In the genomic region with DNA sequence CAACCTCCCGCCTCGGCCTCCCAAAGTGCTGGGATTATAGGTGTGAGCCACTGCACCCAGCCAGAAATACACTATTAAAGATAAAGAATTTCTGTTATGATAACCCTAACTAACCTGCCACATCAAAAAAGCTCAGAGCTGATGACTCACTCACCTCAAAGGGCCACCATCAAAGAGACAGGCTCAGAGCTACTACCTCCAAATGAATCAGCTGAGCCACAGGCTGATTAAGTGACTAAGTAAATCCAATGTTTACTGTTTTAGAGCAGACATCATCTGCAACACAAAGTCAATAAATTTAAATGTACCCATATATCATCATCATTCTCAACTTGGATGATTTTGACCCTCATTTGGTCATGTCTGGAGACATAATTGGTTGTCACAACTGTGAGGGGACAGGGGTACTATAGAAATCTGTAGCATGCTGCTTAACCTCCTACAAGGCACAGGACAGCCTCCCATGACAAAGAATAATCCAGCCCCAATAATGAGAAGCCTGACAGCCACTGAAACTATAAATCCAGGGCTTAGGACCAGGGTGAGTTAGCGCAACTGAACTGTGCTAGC, we compare ENCODE assay signal across 2 cellular contexts.
A peak's percentile ranks its signal among the peaks of the same experiment; 100 is the strongest.
TF ChIP-seq lines count a peak whose summit lies in the region.

No MANE protein-coding gene starts in this region.

TF ChIP-seq in HEK293, 187 proteins besides CTCF, POLR2A, EP300 and RAD21 (continued from another document and continues in another):
- TF ChIP-seq SCRT1 (tag by site-specific recombination; IDR thresholded peaks at IDR 0.05; ENCODE audit: borderline replicate concordance): 0 out of 2 replicates have a peak, but pooled peaks have one; percentile 35
- TF ChIP-seq ZNF18 (tag by site-specific recombination; IDR thresholded peaks at IDR 0.05): 0 out of 2 replicates have a peak, but pooled peaks have one; percentile 27
- TF ChIP-seq, protein P1, sequence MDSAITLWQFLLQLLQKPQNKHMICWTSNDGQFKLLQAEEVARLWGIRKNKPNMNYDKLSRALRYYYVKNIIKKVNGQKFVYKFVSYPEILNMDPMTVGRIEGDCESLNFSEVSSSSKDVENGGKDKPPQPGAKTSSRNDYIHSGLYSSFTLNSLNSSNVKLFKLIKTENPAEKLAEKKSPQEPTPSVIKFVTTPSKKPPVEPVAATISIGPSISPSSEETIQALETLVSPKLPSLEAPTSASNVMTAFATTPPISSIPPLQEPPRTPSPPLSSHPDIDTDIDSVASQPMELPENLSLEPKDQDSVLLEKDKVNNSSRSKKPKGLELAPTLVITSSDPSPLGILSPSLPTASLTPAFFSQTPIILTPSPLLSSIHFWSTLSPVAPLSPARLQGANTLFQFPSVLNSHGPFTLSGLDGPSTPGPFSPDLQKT (IDR thresholded peaks at IDR 0.05; ENCODE audit: borderline replicate concordance, low read depth, low read length): no peak
- TF ChIP-seq, protein P2, sequence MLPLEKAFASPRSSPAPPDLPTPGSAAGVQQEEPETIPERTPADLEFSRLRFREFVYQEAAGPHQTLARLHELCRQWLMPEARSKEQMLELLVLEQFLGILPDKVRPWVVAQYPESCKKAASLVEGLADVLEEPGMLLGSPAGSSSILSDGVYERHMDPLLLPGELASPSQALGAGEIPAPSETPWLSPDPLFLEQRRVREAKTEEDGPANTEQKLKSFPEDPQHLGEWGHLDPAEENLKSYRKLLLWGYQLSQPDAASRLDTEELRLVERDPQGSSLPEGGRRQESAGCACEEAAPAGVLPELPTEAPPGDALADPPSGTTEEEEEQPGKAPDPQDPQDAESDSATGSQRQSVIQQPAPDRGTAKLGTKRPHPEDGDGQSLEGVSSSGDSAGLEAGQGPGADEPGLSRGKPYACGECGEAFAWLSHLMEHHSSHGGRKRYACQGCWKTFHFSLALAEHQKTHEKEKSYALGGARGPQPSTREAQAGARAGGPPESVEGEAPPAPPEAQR (tag by site-specific recombination; IDR thresholded peaks at IDR 0.05): no peak
- TF ChIP-seq GLI2 (tag by site-specific recombination; IDR thresholded peaks at IDR 0.05; ENCODE audit: borderline replicate concordance, low read depth): peak; percentile 14; the same call in 1 of the 2 replicates
- TF ChIP-seq ZFP37 (tag by site-specific recombination; IDR thresholded peaks at IDR 0.05): no peak
- TF ChIP-seq ZNF837 (tag by site-specific recombination; IDR thresholded peaks at IDR 0.05): no peak
- no peak for TF ChIP-seq PRDM1 (tag by site-specific recombination; IDR thresholded peaks at IDR 0.05)
- no peak for TF ChIP-seq PATZ1 (tag by site-specific recombination; IDR thresholded peaks at IDR 0.05)
- no peak for TF ChIP-seq ZNF560 (tag by site-specific recombination; IDR thresholded peaks at IDR 0.05; ENCODE audit: borderline replicate concordance)
- TF ChIP-seq ZNF596 (tag by site-specific recombination; IDR thresholded peaks at IDR 0.05): no peak
- TF ChIP-seq WT1 (tag by site-specific recombination; IDR thresholded peaks at IDR 0.05): peak; percentile 22; the same call in 1 of the 2 replicates
- TF ChIP-seq ZNF623 (tag by site-specific recombination; IDR thresholded peaks at IDR 0.05): no peak
- TF ChIP-seq ZBTB48 (tag by site-specific recombination; IDR thresholded peaks at IDR 0.05): no peak
- TF ChIP-seq ZBTB17 (tag by site-specific recombination; IDR thresholded peaks at IDR 0.05): no peak; the same call in 1 of the 2 replicates
- TF ChIP-seq ZFP41 (tag by site-specific recombination; IDR thresholded peaks at IDR 0.05; ENCODE audit: borderline replicate concordance): no peak
- peak; percentile 39; the same call in 1 of the 2 replicates for TF ChIP-seq ZBTB21 (tag by site-specific recombination; IDR thresholded peaks at IDR 0.05)
- no peak for TF ChIP-seq ZNF146 (tag by site-specific recombination; IDR thresholded peaks at IDR 0.05)

TF ChIP-seq in WTC11, 78 proteins besides CTCF, POLR2A, EP300 and RAD21 (continued from another document):
- TF ChIP-seq ZNF425 (CRISPR knock-in tag; conservative IDR thresholded peaks at IDR 0.05) (no peak), FOXP1 (CRISPR knock-in tag; IDR thresholded peaks at IDR 0.05; ENCODE audit: borderline replicate concordance) (no peak), ZNF121 (CRISPR knock-in tag; IDR thresholded peaks at IDR 0.05) (no peak), NFYB (CRISPR knock-in tag; conservative IDR thresholded peaks at IDR 0.05; ENCODE audit: low read depth) (no peak), RORB (CRISPR knock-in tag; IDR thresholded peaks at IDR 0.05) (no peak), RELA (CRISPR knock-in tag; IDR thresholded peaks at IDR 0.05; ENCODE audit: borderline replicate concordance) (no peak), ZNF416 (CRISPR knock-in tag; IDR thresholded peaks at IDR 0.05) (no peak), NR2C2 (CRISPR knock-in tag; IDR thresholded peaks at IDR 0.05) (no peak), FOXJ3 (CRISPR knock-in tag; IDR thresholded peaks at IDR 0.05; ENCODE audit: borderline replicate concordance) (no peak), ZBTB21 (CRISPR knock-in tag; IDR thresholded peaks at IDR 0.05; ENCODE audit: borderline replicate concordance) (no peak), ESRRA (CRISPR knock-in tag; IDR thresholded peaks at IDR 0.05; ENCODE audit: borderline replicate concordance) (no peak)
- TF ChIP-seq, protein P3, sequence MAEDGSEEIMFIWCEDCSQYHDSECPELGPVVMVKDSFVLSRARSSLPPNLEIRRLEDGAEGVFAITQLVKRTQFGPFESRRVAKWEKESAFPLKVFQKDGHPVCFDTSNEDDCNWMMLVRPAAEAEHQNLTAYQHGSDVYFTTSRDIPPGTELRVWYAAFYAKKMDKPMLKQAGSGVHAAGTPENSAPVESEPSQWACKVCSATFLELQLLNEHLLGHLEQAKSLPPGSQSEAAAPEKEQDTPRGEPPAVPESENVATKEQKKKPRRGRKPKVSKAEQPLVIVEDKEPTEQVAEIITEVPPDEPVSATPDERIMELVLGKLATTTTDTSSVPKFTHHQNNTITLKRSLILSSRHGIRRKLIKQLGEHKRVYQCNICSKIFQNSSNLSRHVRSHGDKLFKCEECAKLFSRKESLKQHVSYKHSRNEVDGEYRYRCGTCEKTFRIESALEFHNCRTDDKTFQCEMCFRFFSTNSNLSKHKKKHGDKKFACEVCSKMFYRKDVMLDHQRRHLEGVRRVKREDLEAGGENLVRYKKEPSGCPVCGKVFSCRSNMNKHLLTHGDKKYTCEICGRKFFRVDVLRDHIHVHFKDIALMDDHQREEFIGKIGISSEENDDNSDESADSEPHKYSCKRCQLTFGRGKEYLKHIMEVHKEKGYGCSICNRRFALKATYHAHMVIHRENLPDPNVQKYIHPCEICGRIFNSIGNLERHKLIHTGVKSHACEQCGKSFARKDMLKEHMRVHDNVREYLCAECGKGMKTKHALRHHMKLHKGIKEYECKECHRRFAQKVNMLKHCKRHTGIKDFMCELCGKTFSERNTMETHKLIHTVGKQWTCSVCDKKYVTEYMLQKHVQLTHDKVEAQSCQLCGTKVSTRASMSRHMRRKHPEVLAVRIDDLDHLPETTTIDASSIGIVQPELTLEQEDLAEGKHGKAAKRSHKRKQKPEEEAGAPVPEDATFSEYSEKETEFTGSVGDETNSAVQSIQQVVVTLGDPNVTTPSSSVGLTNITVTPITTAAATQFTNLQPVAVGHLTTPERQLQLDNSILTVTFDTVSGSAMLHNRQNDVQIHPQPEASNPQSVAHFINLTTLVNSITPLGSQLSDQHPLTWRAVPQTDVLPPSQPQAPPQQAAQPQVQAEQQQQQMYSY (CRISPR knock-in tag; IDR thresholded peaks at IDR 0.05): no peak
